In the genomic region with DNA sequence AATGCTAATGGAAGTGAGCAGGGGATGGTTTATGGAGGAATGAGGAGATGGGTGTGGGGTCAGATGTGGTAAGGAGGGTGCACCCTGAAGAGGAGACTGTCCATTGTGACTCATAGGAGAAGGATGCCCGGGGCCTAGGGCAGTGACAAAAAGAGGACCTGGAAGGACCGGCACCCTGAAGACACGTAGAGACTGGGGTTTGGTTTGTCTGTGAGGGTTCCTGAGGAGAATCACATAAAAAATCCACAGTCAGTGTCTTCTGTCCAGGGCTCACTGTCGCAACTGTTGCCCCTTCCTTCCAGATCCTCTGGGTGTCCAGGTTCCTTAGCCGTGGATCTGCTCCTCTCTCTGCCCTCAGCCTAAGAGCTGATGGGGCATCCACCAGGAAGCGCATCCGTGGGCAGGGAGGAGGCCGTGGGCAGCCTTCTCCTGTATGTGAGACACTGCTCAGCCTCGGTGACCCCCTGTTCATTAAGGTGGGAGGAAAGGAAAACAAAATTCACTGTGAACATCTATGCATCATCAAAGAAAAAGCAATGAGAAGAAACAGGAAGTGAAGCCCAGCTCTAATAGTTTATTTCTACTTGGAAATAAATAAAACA, we compare ENCODE assay signal across 27 cellular contexts.
"Had no signal": no experiment of that assay in that cellular context is flagged by ENCODE, and none has a peak within 500 bp of the region (broad histone marks: within the 10 kb centered on the region; RNA-seq: fewer than 3 reads in every experiment).

No MANE protein-coding gene starts in this region.

- H3K27ac ChIP-seq: dorsolateral prefrontal cortex, gastrocnemius medialis, heart left ventricle, hepatocyte, left lung, neural progenitor cell, parathyroid adenoma, right lobe of liver, testis, tibial artery, upper lobe of left lung, uterus had no signal

- H3K27me3 ChIP-seq: right lobe of liver, testis, upper lobe of left lung, uterus had no signal

- H3K79me2 ChIP-seq: hepatocyte, parathyroid adenoma had no signal

- H3K9me3 Mint-ChIP-seq: mesothelial cell of epicardium; naive thymus-derived CD4-positive, alpha-beta T cell; nephron; neural progenitor cell had no signal

- H3K9ac ChIP-seq: neural progenitor cell, parathyroid adenoma had no signal

- H3K9me3 ChIP-seq: gastrocnemius medialis, heart left ventricle, left lung, mucosa of descending colon, right lobe of liver, testis, tibial artery, upper lobe of left lung, uterus had no signal

- H3K27ac Mint-ChIP-seq: mesothelial cell of epicardium, nephron, neural progenitor cell, progenitor cell of endocrine pancreas had no signal

- H3K4me1 ChIP-seq: gastrocnemius medialis, left lung, neural progenitor cell, parathyroid adenoma, right lobe of liver, testis, tibial artery, upper lobe of left lung, uterus had no signal

- DNase-seq: dorsolateral prefrontal cortex; effector CD4-positive, alpha-beta T cell; foreskin fibroblast; gastrocnemius medialis; heart left ventricle; kidney; mesenchymal stem cell; mucosa of descending colon; naive thymus-derived CD4-positive, alpha-beta T cell; right lobe of liver; small intestine; stimulated activated CD4-positive, alpha-beta T cell treated with anti-CD3 and anti-CD28 coated beads, Interleukin-15, amount 100 ng/mL, for 24 hours; stimulated activated CD4-positive, alpha-beta T cell treated with anti-CD3 and anti-CD28 coated beads, Interleukin-2, amount 100 ng/mL, for 48 hours; stimulated activated CD8-positive, alpha-beta memory T cell treated with anti-CD3 and anti-CD28 coated beads, Interleukin-4, amount 100 ng/mL, for 48 hours; stimulated activated naive CD8-positive, alpha-beta T cell treated with anti-CD3 and anti-CD28 coated beads, Interleukin-15, Interleukin-2, amounts not matched to agents 100 U/mL and 50 U/mL, for 24 hours; substantia nigra; testis; tibial artery; uterus had no signal

- H3K4me1 Mint-ChIP-seq: mesothelial cell of epicardium, nephron had no signal

- H3K4me3 ChIP-seq: dorsolateral prefrontal cortex, gastrocnemius medialis, heart left ventricle, hepatocyte, left lung, mucosa of descending colon, neural progenitor cell, right lobe of liver, testis, tibial artery, upper lobe of left lung, uterus had no signal

- H3K36me3 Mint-ChIP-seq: mesothelial cell of epicardium; naive thymus-derived CD4-positive, alpha-beta T cell; neural progenitor cell had no signal

- H3K36me3 ChIP-seq: gastrocnemius medialis, heart left ventricle, left lung, neural progenitor cell, right lobe of liver, tibial artery, upper lobe of left lung, uterus had no signal

- H3K4me3 Mint-ChIP-seq: mesothelial cell of epicardium; naive thymus-derived CD4-positive, alpha-beta T cell; nephron; neural progenitor cell had no signal

- H3K4me2 ChIP-seq: hepatocyte, neural progenitor cell had no signal

- FAIRE-seq: kidney, small intestine had no signal

- ATAC-seq: gastrocnemius medialis; heart left ventricle; left lung; mucosa of descending colon; naive thymus-derived CD4-positive, alpha-beta T cell; right lobe of liver; stimulated activated naive CD8-positive, alpha-beta T cell treated with anti-CD3 and anti-CD28 coated beads, Interleukin-15, Interleukin-2, amounts not matched to agents 100 U/mL and 50 U/mL, for 24 hours had no signal

- H2AFZ ChIP-seq: hepatocyte, neural progenitor cell, parathyroid adenoma had no signal
